In the genomic region with DNA sequence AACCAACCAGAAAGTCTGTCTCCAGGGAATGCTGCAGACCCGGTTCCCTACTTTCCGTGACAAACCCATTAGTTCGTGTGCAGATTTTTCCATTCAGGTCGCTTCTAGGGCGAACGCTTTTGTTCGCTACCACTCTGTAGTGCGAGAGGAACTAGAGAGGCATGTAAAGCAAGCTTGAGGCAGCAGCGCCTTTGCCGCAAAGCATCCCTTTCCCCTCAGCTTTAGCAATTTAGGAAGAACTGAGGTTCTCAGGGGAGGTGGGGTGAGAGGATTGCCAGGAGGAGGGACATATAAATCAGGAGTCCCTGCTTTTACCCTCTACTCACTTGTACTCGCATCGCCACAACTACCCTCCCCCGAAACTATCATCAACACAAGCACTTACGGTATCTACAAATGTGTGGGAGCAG, we compare ENCODE assay signal across 8 cellular contexts. TPM values are rescaled to one million over a fixed set of nuclear protein-coding genes. Genes with fewer than 3 reads are reported as not detected.
DNase-seq lines count a peak whose midpoint lies in the region; ATAC-seq and TF ChIP-seq lines count a peak whose summit lies in the region.

No MANE protein-coding gene starts in this region.

- H4K20me1 ChIP-seq in smooth muscle cell (ENCODE audit: low read depth), result no peaks in the 10 kb centered on the region

- peaks cover 5% of the 10 kb centered on the region for H3K27me3 ChIP-seq in smooth muscle cell (ENCODE audit: low read depth)

- no peaks in the 10 kb centered on the region for H3K36me3 ChIP-seq in smooth muscle cell (ENCODE audit: low read depth)

- peak overlapping the region; percentile 32 for H3K9ac ChIP-seq in smooth muscle cell (ENCODE audit: low read depth)

- peaks cover 7% of the 10 kb centered on the region for H3K4me1 ChIP-seq in smooth muscle cell (ENCODE audit: low read depth)

- peak overlapping the region; percentile 94 for H3K4me2 ChIP-seq in smooth muscle cell

- POLR2A ChIA-PET in HEK293T (lab: Yijun Ruan, JAX), result no interaction called here

- no peaks in the 10 kb centered on the region for H3F3A ChIP-seq in smooth muscle cell (ENCODE audit: low read depth)

- 3% methylated on average over 14 of the region's 14 CpGs for WGBS in smooth muscle cell (ENCODE audit: low lambda C conversion rate)

- no peaks in the 10 kb centered on the region for H3K9me3 ChIP-seq in smooth muscle cell (replicated peaks; ENCODE audit: low read depth)

- H2AFZ ChIP-seq in smooth muscle cell (ENCODE audit: low read depth), result peak overlapping the region; percentile 84

- peak; percentile 83 for DNase-seq in G401 (ENCODE audit: low spot score)
- DNase-seq in HEK293T (ENCODE audit: extremely low spot score), result peak; percentile 30
- DNase-seq in OCI-M1 (lab: John Stamatoyannopoulos, UW), result peak; percentile 82
- DNase-seq in cerebellum (ENCODE audit: low spot score), result peak; percentile 44
- peak; percentile 80 for DNase-seq in islet precursor cell
- peak; percentile 42 for DNase-seq in smooth muscle cell (lab: John Stamatoyannopoulos, UW; ENCODE audit: unreplicated experiment)

- TF ChIP-seq CTCF in smooth muscle cell (IDR thresholded peaks at IDR 0.05; ENCODE audit: borderline replicate concordance, insufficient read depth, poor library complexity, severe bottlenecking), result no peak

- peaks cover 15% of the 10 kb centered on the region for H3K79me2 ChIP-seq in smooth muscle cell (ENCODE audit: low read depth)

- ATAC-seq in HG03135 (IDR thresholded peaks at IDR 0.05; ENCODE audit: unreplicated experiment) (no peak), GM18873 (IDR thresholded peaks at IDR 0.05; ENCODE audit: low FRiP score, unreplicated experiment) (no peak)

- in situ Hi-C loops in G401 (cut with HindIII; ENCODE audit: low sequenced_read_pairs), result no loop called here

- CTCF ChIA-PET in HEK293T (lab: Yijun Ruan, JAX), result no interaction called here

- H3K4me3 ChIP-seq in smooth muscle cell, result peak overlapping the region; percentile 83

- peak overlapping the region; percentile 72 for H3K27ac ChIP-seq in smooth muscle cell (ENCODE audit: low read depth)

TF ChIP-seq in HEK293T, 16 proteins besides CTCF, POLR2A, EP300 and RAD21:
- TF ChIP-seq, protein P1, sequence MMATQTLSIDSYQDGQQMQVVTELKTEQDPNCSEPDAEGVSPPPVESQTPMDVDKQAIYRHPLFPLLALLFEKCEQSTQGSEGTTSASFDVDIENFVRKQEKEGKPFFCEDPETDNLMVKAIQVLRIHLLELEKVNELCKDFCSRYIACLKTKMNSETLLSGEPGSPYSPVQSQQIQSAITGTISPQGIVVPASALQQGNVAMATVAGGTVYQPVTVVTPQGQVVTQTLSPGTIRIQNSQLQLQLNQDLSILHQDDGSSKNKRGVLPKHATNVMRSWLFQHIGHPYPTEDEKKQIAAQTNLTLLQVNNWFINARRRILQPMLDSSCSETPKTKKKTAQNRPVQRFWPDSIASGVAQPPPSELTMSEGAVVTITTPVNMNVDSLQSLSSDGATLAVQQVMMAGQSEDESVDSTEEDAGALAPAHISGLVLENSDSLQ (IDR thresholded peaks at IDR 0.05), result no peak
- TF ChIP-seq ELF4 (IDR thresholded peaks at IDR 0.05), result no peak
- no peak for TF ChIP-seq NFRKB (IDR thresholded peaks at IDR 0.05)

RNA-seq across cellular contexts. Expression of gene ZNF804A, which starts 0.8 kb away (rescaled TPM):
- total RNA-seq in G401 (2014; rRNA removed; shearing (Covaris generic)), result not detected in 2 replicates
- total RNA-seq in cerebellum (14.8 TPM), smooth muscle cell (1.3 and 2.9 TPM in 2 replicates)
- 0.64 and 1.0 TPM in 2 replicates for polyA plus RNA-seq in smooth muscle cell

Comparison
In these comparisons a context has a peak if more than half of its experiments do, and no peak if none do; other contexts are left out.
1. DNase-seq: peak in every context shown above with its lines; median percentile 83 in G401; 82 in OCI-M1; 80 in islet precursor cell; 44 in cerebellum; 42 in smooth muscle cell; 30 in HEK293T.